In genomic region chr9:2072752-2073405, GRCh38 we compare ENCODE assay signal across 15 cellular contexts. TPM values are rescaled to one million over a fixed set of nuclear protein-coding genes. Genes with fewer than 3 reads are reported as not detected.
DNase-seq lines count a peak whose midpoint lies in the region; ATAC-seq and TF ChIP-seq lines count a peak whose summit lies in the region.
"Had no signal": no experiment of that assay in that cellular context is flagged by ENCODE, and none has a peak within 500 bp of the region (broad histone marks: within the 10 kb centered on the region; RNA-seq: fewer than 3 reads in every experiment).

No MANE protein-coding gene starts in this region.

- H3K4me2 ChIP-seq in KMS-11: peak overlapping the region; percentile 87

- H3K27me3 ChIP-seq in KMS-11 (ENCODE audit: insufficient read depth, low read depth): no peaks in the 10 kb centered on the region
- H3K27me3 ChIP-seq: gastrocnemius medialis, tibial nerve had no signal

- peaks cover 62% of the 10 kb centered on the region for H3K4me1 ChIP-seq in KMS-11 (ENCODE audit: low read depth, poor library complexity, severe bottlenecking)
- H3K4me1 ChIP-seq: Caco-2, gastrocnemius medialis, HAP-1, tibial nerve had no signal

- no peak for TF ChIP-seq CTCF in KMS-11 (conservative IDR thresholded peaks at IDR 0.05; ENCODE audit: low read depth, low read length)

- POLR2A ChIA-PET in activated CD4-positive, alpha-beta T cell treated with anti-CD3 and anti-CD28 coated beads, Interleukin-2, amount 10 ng/mL, durations not matched to agents 7 days and 5 days (lab: Charles Lee): no interaction called here

- H3K36me3 Mint-ChIP-seq in activated CD4-positive, alpha-beta T cell treated with anti-CD3 and anti-CD28 coated beads, Interleukin-2, amount 10 ng/mL, durations not matched to agents 7 days and 5 days (ENCODE audit: low read depth): peaks cover 80% of the 10 kb centered on the region
- peaks cover 96% of the 10 kb centered on the region for H3K36me3 Mint-ChIP-seq in stimulated activated effector memory CD8-positive, alpha-beta T cell treated with anti-CD3 and anti-CD28 coated beads, Interleukin-12 subunit alpha, Interleukin-12 subunit beta, amount 100 ng/mL, for 72 hours

- no peak for DNase-seq in activated CD4-positive, alpha-beta T cell treated with anti-CD3 and anti-CD28 coated beads, Interleukin-2, amount 10 ng/mL, durations not matched to agents 7 days and 5 days
- no peak for DNase-seq in activated CD4-positive, alpha-beta T cell treated with anti-CD3 and anti-CD28 coated beads, Interleukin-2, amount 50 U/mL, for 1 hour
- no peak for DNase-seq in stimulated activated effector memory CD8-positive, alpha-beta T cell treated with anti-CD3 and anti-CD28 coated beads, Interleukin-12 subunit alpha, Interleukin-12 subunit beta, amount 100 ng/mL, for 72 hours (ENCODE audit: low spot score in 2 of 2)
- DNase-seq in cerebellar cortex (ENCODE audit: low spot score) (no peak), HuH-7 (ENCODE audit: low spot score) (no peak), GM19238 (ENCODE audit: insufficient read length, low spot score) (no peak)
- DNase-seq: Caco-2; effector CD8-positive, alpha-beta T cell; gastrocnemius medialis; NCI-H2107; NK-92 treated with Interleukin-12 subunit alpha and Interleukin-12 subunit beta, amount 100 ng/mL, for 24 hours had no signal

- no peak overlapping the region for H2AFZ ChIP-seq in KMS-11 (ENCODE audit: low read depth)

- H3K4me1 Mint-ChIP-seq in activated CD4-positive, alpha-beta T cell treated with anti-CD3 and anti-CD28 coated beads, Interleukin-2, amount 10 ng/mL, durations not matched to agents 7 days and 5 days: peaks cover 9% of the 10 kb centered on the region
- peaks cover 17% of the 10 kb centered on the region for H3K4me1 Mint-ChIP-seq in stimulated activated effector memory CD8-positive, alpha-beta T cell treated with anti-CD3 and anti-CD28 coated beads, Interleukin-12 subunit alpha, Interleukin-12 subunit beta, amount 100 ng/mL, for 72 hours

- no peaks in the 10 kb centered on the region for H3K9me3 Mint-ChIP-seq in activated CD4-positive, alpha-beta T cell treated with anti-CD3 and anti-CD28 coated beads, Interleukin-2, amount 10 ng/mL, durations not matched to agents 7 days and 5 days
- no peaks in the 10 kb centered on the region for H3K9me3 Mint-ChIP-seq in stimulated activated effector memory CD8-positive, alpha-beta T cell treated with anti-CD3 and anti-CD28 coated beads, Interleukin-12 subunit alpha, Interleukin-12 subunit beta, amount 100 ng/mL, for 72 hours

- H3K27ac ChIP-seq in KMS-11: peak overlapping the region; percentile 77
- H3K27ac ChIP-seq: gastrocnemius medialis, tibial nerve had no signal

- H3K4me3 ChIP-seq in KMS-11 (IDR thresholded peaks at IDR 0.05; ENCODE audit: insufficient read depth, low read depth, low read length): no peak overlapping the region
- H3K4me3 ChIP-seq: gastrocnemius medialis, HAP-1, tibial nerve had no signal

- CTCF ChIA-PET in activated CD4-positive, alpha-beta T cell treated with anti-CD3 and anti-CD28 coated beads, Interleukin-2, amount 10 ng/mL, durations not matched to agents 7 days and 5 days (lab: Charles Lee): interaction anchor here (0.7 kb wide), 1 partner anchor 18 kb away, joined by 3 read pairs; no protein-coding TSS in a partner anchor

- no peaks in the 10 kb centered on the region for H3K27me3 Mint-ChIP-seq in activated CD4-positive, alpha-beta T cell treated with anti-CD3 and anti-CD28 coated beads, Interleukin-2, amount 10 ng/mL, durations not matched to agents 7 days and 5 days

- no peak overlapping the region for H3K4me3 Mint-ChIP-seq in activated CD4-positive, alpha-beta T cell treated with anti-CD3 and anti-CD28 coated beads, Interleukin-2, amount 10 ng/mL, durations not matched to agents 7 days and 5 days
- H3K4me3 Mint-ChIP-seq in stimulated activated effector memory CD8-positive, alpha-beta T cell treated with anti-CD3 and anti-CD28 coated beads, Interleukin-12 subunit alpha, Interleukin-12 subunit beta, amount 100 ng/mL, for 72 hours: no peak overlapping the region

- no peaks in the 10 kb centered on the region; the same call in 1 of the 2 replicates for H3K79me2 ChIP-seq in KMS-11 (ENCODE audit: insufficient read depth, low read depth)

- no peaks in the 10 kb centered on the region for H4K20me1 ChIP-seq in KMS-11 (ENCODE audit: insufficient read depth)

- no peaks in the 10 kb centered on the region; the same call in 1 of the 2 replicates for H3K36me3 ChIP-seq in KMS-11 (ENCODE audit: insufficient read depth)
- H3K36me3 ChIP-seq: HAP-1 had no signal

- H3K27ac Mint-ChIP-seq in activated CD4-positive, alpha-beta T cell treated with anti-CD3 and anti-CD28 coated beads, Interleukin-2, amount 10 ng/mL, durations not matched to agents 7 days and 5 days: peak overlapping the region; percentile 6
- peak overlapping the region; percentile 69 for H3K27ac Mint-ChIP-seq in stimulated activated effector memory CD8-positive, alpha-beta T cell treated with anti-CD3 and anti-CD28 coated beads, Interleukin-12 subunit alpha, Interleukin-12 subunit beta, amount 100 ng/mL, for 72 hours

- H3K9ac ChIP-seq in KMS-11: peak overlapping the region; percentile 30; the same call in 1 of the 2 replicates

- ATAC-seq in HG02571 (IDR thresholded peaks at IDR 0.05; ENCODE audit: unreplicated experiment): peak; percentile 82
- peak; percentile 45 for ATAC-seq in stimulated activated effector memory CD8-positive, alpha-beta T cell treated with anti-CD3 and anti-CD28 coated beads, Interleukin-12 subunit alpha, Interleukin-12 subunit beta, amount 100 ng/mL, for 72 hours
- ATAC-seq: gastrocnemius medialis had no signal

RNA-seq across cellular contexts. Expression of gene SMARCA2, which starts 57.7 kb away (rescaled TPM):
- total RNA-seq in activated CD4-positive, alpha-beta T cell treated with anti-CD3 and anti-CD28 coated beads, Interleukin-2, amount 10 ng/mL, durations not matched to agents 7 days and 5 days: 100 to 1,000 TPM; 264 to 274 TPM
